10 cellular contexts compared by ENCODE assay signal in the genomic region with DNA sequence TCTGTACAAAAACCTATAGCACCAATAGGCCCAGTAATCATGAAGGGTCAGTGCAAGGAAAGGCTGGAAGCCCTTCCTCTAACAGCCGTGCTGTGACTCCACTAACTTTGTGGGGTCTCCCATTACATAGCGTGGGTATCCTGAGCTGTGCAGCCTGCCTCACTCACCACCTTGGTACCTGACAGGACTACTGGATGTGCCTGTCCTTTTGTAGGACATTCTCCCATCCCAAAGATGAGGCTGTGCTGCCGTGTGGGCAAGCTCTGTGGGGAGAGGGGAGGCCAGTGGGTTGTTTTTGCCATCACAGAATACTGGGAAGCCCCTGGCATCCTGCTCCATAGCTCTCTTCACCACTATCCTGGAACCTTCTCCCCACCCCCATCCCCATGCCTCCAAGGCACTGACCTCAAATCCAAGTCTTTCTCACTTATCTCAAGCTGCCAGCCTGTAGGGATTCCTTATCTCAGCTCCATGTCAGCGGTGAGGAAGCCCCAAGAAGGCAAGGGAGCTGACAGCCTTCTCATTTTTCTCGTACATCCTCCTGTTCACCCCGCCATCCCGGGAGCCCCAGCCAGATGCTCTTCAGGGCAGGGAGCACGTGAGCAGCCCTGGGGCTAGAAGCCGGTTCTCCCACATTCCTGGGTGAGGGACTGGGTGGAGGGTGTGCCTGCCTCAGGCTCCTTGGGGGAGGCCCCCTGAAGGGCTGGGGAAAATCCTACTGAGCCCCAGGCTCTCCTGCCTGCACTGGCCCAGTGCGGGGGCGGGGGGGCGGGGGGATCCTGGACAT. TPM values are rescaled to one million over a fixed set of nuclear protein-coding genes. Genes with fewer than 3 reads are reported as not detected.
DNase-seq lines count a peak whose midpoint lies in the region; ATAC-seq, FAIRE-seq and TF ChIP-seq lines count a peak whose summit lies in the region.
"Had no signal": no experiment of that assay in that cellular context is flagged by ENCODE, and none has a peak within 500 bp of the region (broad histone marks: within the 10 kb centered on the region; RNA-seq: fewer than 3 reads in every experiment).

No MANE protein-coding gene starts in this region.

- H3K36me3 ChIP-seq in HepG2 (replicated peaks in 1 of 2; ENCODE audit: control insufficient read depth in 1 of 2, insufficient read depth in 2 of 2, low read length in 2 of 2) (peaks cover 17 to 40% of the 10 kb centered on the region in 2 experiments), right lobe of liver (peaks cover 0 to 38% (median 12%) of the 10 kb centered on the region in 4 donors)

- H3K4me3 ChIP-seq in HepG2 (replicated peaks in 1 of 3; ENCODE audit: insufficient read depth in 1 of 3, low read depth in 2 of 3, low read length in 3 of 3) (peak overlapping the region in 1 of 3 experiments; percentile 24; a peak in 1 of 6 replicates), right lobe of liver (no peak overlapping the region)
- H3K4me3 ChIP-seq: thoracic aorta had no signal

- no peak for TF ChIP-seq CTCF in HepG2 (CRISPR knock-in tag; IDR thresholded peaks at IDR 0.05)
- no peak for TF ChIP-seq CTCF in right lobe of liver (IDR thresholded peaks at IDR 0.05)
- no peak for TF ChIP-seq CTCF in WTC11 (IDR thresholded peaks at IDR 0.05)

- peak overlapping the region; percentile 55; the same call in 1 of the 2 replicates for H3K4me2 ChIP-seq in HepG2 (ENCODE audit: low read depth, low read length)

- no peak for TF ChIP-seq EP300 in HepG2 (IDR thresholded peaks at IDR 0.05; ENCODE audit: low read depth in 2 of 2, low read length in 2 of 2)
- TF ChIP-seq EP300 in HepG2 (CRISPR knock-in tag; IDR thresholded peaks at IDR 0.05; ENCODE audit: borderline replicate concordance): no peak

- no peak overlapping the region for H3K9ac ChIP-seq in HepG2 (ENCODE audit: insufficient read depth, low read depth, low read length)

- POLR2A ChIA-PET in HepG2 (lab: Yijun Ruan, JAX): interaction anchor here (0.8 to 2.0 kb wide), 5 partner anchors 10 to 112 kb away, joined by 3 to 5 read pairs (median 3); no protein-coding TSS in a partner anchor
- POLR2A ChIA-PET in WTC11 (lab: Charles Lee): interaction anchor here (0.6 to 1.3 kb wide), 4 partner anchors 8 to 110 kb away, joined by 3 to 4 read pairs (median 3); no protein-coding TSS in a partner anchor

- intact Hi-C loops in HepG2 (cut with micrococcal nuclease; ENCODE audit: unreplicated experiment): no loop called here
- intact Hi-C loops in right lobe of liver (cut with DNase I): loop anchor here in 1 of 2 donors (2.0 kb wide), 1 partner anchor 111 kb away; no protein-coding TSS in a partner anchor

- no peak for TF ChIP-seq POLR2A in HepG2 (IDR thresholded peaks at IDR 0.05; ENCODE audit: insufficient read depth in 1 of 2, low read depth in 2 of 2, low read length in 2 of 2)
- no peak for TF ChIP-seq POLR2A in right lobe of liver (IDR thresholded peaks at IDR 0.05)

- DNase-seq in HepG2 (ENCODE audit: low spot score) (no peak), right lobe of liver (no peak), WTC11 (ENCODE audit: low spot score) (peak; percentile 87), kidney glomerular epithelial cell (lab: John Stamatoyannopoulos, UW) (peak; percentile 12), NCI-H524 (lab: John Stamatoyannopoulos, UW) (no peak)
- no peak for DNase-seq in stimulated activated naive CD8-positive, alpha-beta T cell treated with anti-CD3 and anti-CD28 coated beads, Interleukin-15, Interleukin-2, amounts not matched to agents 100 U/mL and 50 U/mL, for 24 hours
- DNase-seq: effector memory CD4-positive, alpha-beta T cell had no signal

- H3K4me1 Mint-ChIP-seq in WTC11: peaks cover 48% of the 10 kb centered on the region

- TF ChIP-seq RAD21 in HepG2 (CRISPR knock-in tag; IDR thresholded peaks at IDR 0.05): no peak

- H3K27ac ChIP-seq in HepG2 (ENCODE audit: extremely low read length, insufficient read depth, low read length) (no peak overlapping the region), right lobe of liver (no peak overlapping the region)
- H3K27ac ChIP-seq: thoracic aorta had no signal

- H3K79me2 ChIP-seq in HepG2 (ENCODE audit: insufficient read depth, low read length): peaks cover 32% of the 10 kb centered on the region

- in situ Hi-C loops in HepG2 (cut with HindIII; ENCODE audit: extremely low pct_ligation_motif_present, low pct_unique_long_range_greater_than_20kb): no loop called here

- BruUV-seq in HepG2 (replicated peaks; lab: Mats Ljungman, UMichigan): no TSS peak

- no peak for ATAC-seq in HepG2
- no peak for ATAC-seq in right lobe of liver
- ATAC-seq in WTC11: peak; percentile 28
- no peak for ATAC-seq in stimulated activated naive CD8-positive, alpha-beta T cell treated with anti-CD3 and anti-CD28 coated beads, Interleukin-15, Interleukin-2, amounts not matched to agents 100 U/mL and 50 U/mL, for 24 hours
- ATAC-seq in GM19351 (IDR thresholded peaks at IDR 0.05; ENCODE audit: unreplicated experiment): no peak
- ATAC-seq in GM18861 (IDR thresholded peaks at IDR 0.05; ENCODE audit: unreplicated experiment): no peak

- H3K27me3 Mint-ChIP-seq in WTC11 (ENCODE audit: low read depth): no peaks in the 10 kb centered on the region

- peaks cover 25% of the 10 kb centered on the region for H3K36me3 Mint-ChIP-seq in WTC11

- H3K27ac Mint-ChIP-seq in WTC11: peak overlapping the region; percentile 99

- H2AFZ ChIP-seq in HepG2 (ENCODE audit: low read length): no peak overlapping the region

- H3K9me3 ChIP-seq in HepG2 (ENCODE audit: low read length) (no peaks in the 10 kb centered on the region), right lobe of liver (no peaks in the 10 kb centered on the region)
- H3K9me3 ChIP-seq: thoracic aorta had no signal

- CTCF ChIA-PET in HepG2 (lab: Yijun Ruan, JAX; ENCODE audit: low intra/inter-chr PET ratio, low total read pairs): interaction anchor here (3.9 kb wide), 1 partner anchor 111 kb away, joined by 40 read pairs; no protein-coding TSS in a partner anchor
- CTCF ChIA-PET in WTC11 (lab: Charles Lee): interaction anchor here (0.6 to 9.3 kb wide), 19 partner anchors 8 to 181 kb away, joined by 3 to 149 read pairs (median 3); a partner anchor contains a TSS

- H3K4me1 ChIP-seq in HepG2 (ENCODE audit: insufficient read depth, low read length): peaks cover 60% of the 10 kb centered on the region
- H3K4me1 ChIP-seq in right lobe of liver: peaks cover 0 to 26% (median 11%) of the 10 kb centered on the region in 4 donors

- no peak for FAIRE-seq in HepG2 (lab: Jason Lieb, UNC)

- H3K27me3 ChIP-seq in HepG2 (ENCODE audit: control insufficient read depth in 1 of 2, insufficient read depth in 2 of 2, low read length in 2 of 2) (no peaks in the 10 kb centered on the region; a peak in 1 of 5 replicates), right lobe of liver (no peaks in the 10 kb centered on the region)

- peak overlapping the region; percentile 50 for H3K4me3 Mint-ChIP-seq in WTC11

- peaks cover 35% of the 10 kb centered on the region for H4K20me1 ChIP-seq in HepG2 (ENCODE audit: insufficient read depth, low read length)

- WGBS in HepG2 (ENCODE audit: low lambda C conversion rate): 94% methylated on average over 10 of the region's 12 CpGs
- 40% methylated on average over 5 of the region's 12 CpGs for WGBS in right lobe of liver (ENCODE audit: insufficient coverage, low coverage, low lambda C conversion rate, missing lambda C conversion rate)

- H3K9me3 Mint-ChIP-seq in WTC11: no peaks in the 10 kb centered on the region

RNA-seq across cellular contexts. Expression of a gene that starts 2.5 kb away (rescaled TPM):
- total RNA-seq in HepG2 (2016; rRNA removed; fragmentation: Illumina TruSeq; extraction: Trizol): 7.9 and 11.5 TPM in 2 replicates
- 2.7 and 3.4 TPM in 2 replicates for total RNA-seq in HepG2 (2016; cell fraction: cytosol; rRNA removed; fragmentation: Illumina TruSeq; extraction: Trizol; ENCODE audit: low read depth)
- 10.4 and 13.3 TPM in 2 replicates for total RNA-seq in HepG2 (2016; cell fraction: insoluble cytoplasmic fraction; rRNA removed; fragmentation: Illumina TruSeq; extraction: Trizol)
- 6.2 and 6.3 TPM in 2 replicates for total RNA-seq in HepG2 (2016; cell fraction: membrane; rRNA removed; fragmentation: Illumina TruSeq; extraction: Trizol)
- total RNA-seq in HepG2 (2016; cell fraction: nucleus; rRNA removed; fragmentation: Illumina TruSeq; extraction: Trizol): 12.6 and 14.1 TPM in 2 replicates
- 55.1 and 85.6 TPM in 2 replicates for polyA plus RNA-seq in HepG2 (2011; rRNA removed)
- 53.6 and 65.9 TPM in 2 replicates for polyA plus RNA-seq in HepG2 (2011; cell fraction: cytosol; rRNA removed)
- polyA plus RNA-seq in HepG2 (2011; cell fraction: nucleus; rRNA removed): 100 and 160 TPM in 2 replicates
- 23.2 and 51.8 TPM in 2 replicates for polyA plus RNA-seq in HepG2 (2012)
- polyA plus RNA-seq in HepG2 (2016; cell fraction: cytosol; fragmentation: Illumina TruSeq; extraction: Trizol; ENCODE audit: low read depth): 1.3 and 1.4 TPM in 2 replicates
- polyA plus RNA-seq in HepG2 (2016; cell fraction: insoluble cytoplasmic fraction; fragmentation: Illumina TruSeq; extraction: Trizol; ENCODE audit: low read depth): 8.0 and 8.3 TPM in 2 replicates
- 1.5 and 2.1 TPM in 2 replicates for polyA plus RNA-seq in HepG2 (2016; cell fraction: membrane; fragmentation: Illumina TruSeq; extraction: Trizol; ENCODE audit: low read depth)
- 32.7 and 37.5 TPM in 2 replicates for polyA plus RNA-seq in HepG2 (2016; cell fraction: nucleus; fragmentation: Illumina TruSeq; extraction: Trizol; ENCODE audit: insufficient read depth, low read depth)
- 97.8 and 144 TPM in 2 replicates for polyA minus RNA-seq in HepG2 (2011; rRNA and poly(A)+ RNA removed; ENCODE audit: low replicate concordance)
- polyA minus RNA-seq in HepG2 (2011; cell fraction: cytosol; rRNA and poly(A)+ RNA removed): 37.5 and 50.6 TPM in 2 replicates
- polyA minus RNA-seq in HepG2 (2011; cell fraction: nucleus; rRNA and poly(A)+ RNA removed): 25.4 and 41.9 TPM in 2 replicates
- total RNA-seq in right lobe of liver: 100 to 1,000 TPM in 1 of 6 experiments, 10 to 100 TPM in 5; 12.6 to 266 (median 57.8) TPM
- total RNA-seq in WTC11 (2021): 13.7 to 15.0 TPM (median 14.4 TPM) in 3 replicates

RNA-seq across cellular contexts. Expression of a gene that starts 25.4 kb away (rescaled TPM):
- total RNA-seq in HepG2 (2016; rRNA removed; fragmentation: Illumina TruSeq; extraction: Trizol) (38.4 and 39.5 TPM in 2 replicates), right lobe of liver (10 to 100 TPM; 28.9 to 51.5 (median 41.3) TPM), WTC11 (2021) (57.4 to 61.6 TPM (median 59.2 TPM) in 3 replicates)
- 7.3 and 9.5 TPM in 2 replicates for total RNA-seq in HepG2 (2016; cell fraction: cytosol; rRNA removed; fragmentation: Illumina TruSeq; extraction: Trizol; ENCODE audit: low read depth)
- 34.4 and 39.3 TPM in 2 replicates for total RNA-seq in HepG2 (2016; cell fraction: insoluble cytoplasmic fraction; rRNA removed; fragmentation: Illumina TruSeq; extraction: Trizol)
- total RNA-seq in HepG2 (2016; cell fraction: membrane; rRNA removed; fragmentation: Illumina TruSeq; extraction: Trizol): 12.6 and 12.8 TPM in 2 replicates
- total RNA-seq in HepG2 (2016; cell fraction: nucleus; rRNA removed; fragmentation: Illumina TruSeq; extraction: Trizol): 21.9 and 25.1 TPM in 2 replicates
- polyA plus RNA-seq in HepG2 (2011; rRNA removed): 18.1 and 20.6 TPM in 2 replicates
- polyA plus RNA-seq in HepG2 (2011; cell fraction: cytosol; rRNA removed): 12.3 and 14.6 TPM in 2 replicates
- polyA plus RNA-seq in HepG2 (2011; cell fraction: nucleus; rRNA removed): 20.7 and 21.2 TPM in 2 replicates
- polyA plus RNA-seq in HepG2 (2012): 24.3 and 34.0 TPM in 2 replicates
- polyA plus RNA-seq in HepG2 (2016; cell fraction: cytosol; fragmentation: Illumina TruSeq; extraction: Trizol; ENCODE audit: low read depth): 4.3 and 5.1 TPM in 2 replicates
- polyA plus RNA-seq in HepG2 (2016; cell fraction: insoluble cytoplasmic fraction; fragmentation: Illumina TruSeq; extraction: Trizol; ENCODE audit: low read depth): 42.3 and 55.4 TPM in 2 replicates
- 9.4 and 10.7 TPM in 2 replicates for polyA plus RNA-seq in HepG2 (2016; cell fraction: membrane; fragmentation: Illumina TruSeq; extraction: Trizol; ENCODE audit: low read depth)
- polyA plus RNA-seq in HepG2 (2016; cell fraction: nucleus; fragmentation: Illumina TruSeq; extraction: Trizol; ENCODE audit: insufficient read depth, low read depth): 56.7 and 59.2 TPM in 2 replicates
- polyA minus RNA-seq in HepG2 (2011; rRNA and poly(A)+ RNA removed; ENCODE audit: low replicate concordance): 36.5 and 72.3 TPM in 2 replicates
- 10.2 and 16.1 TPM in 2 replicates for polyA minus RNA-seq in HepG2 (2011; cell fraction: cytosol; rRNA and poly(A)+ RNA removed)
- 9.2 and 9.7 TPM in 2 replicates for polyA minus RNA-seq in HepG2 (2011; cell fraction: nucleus; rRNA and poly(A)+ RNA removed)

RNA-seq across cellular contexts. Expression of a gene that starts 52.6 kb away (rescaled TPM):
- total RNA-seq in HepG2 (2016; rRNA removed; fragmentation: Illumina TruSeq; extraction: Trizol): 97.8 and 115 TPM in 2 replicates
- total RNA-seq in HepG2 (2016; cell fraction: cytosol; rRNA removed; fragmentation: Illumina TruSeq; extraction: Trizol; ENCODE audit: low read depth): 11.9 and 13.6 TPM in 2 replicates
- total RNA-seq in HepG2 (2016; cell fraction: insoluble cytoplasmic fraction; rRNA removed; fragmentation: Illumina TruSeq; extraction: Trizol): 101 and 122 TPM in 2 replicates
- 28.7 and 32.9 TPM in 2 replicates for total RNA-seq in HepG2 (2016; cell fraction: membrane; rRNA removed; fragmentation: Illumina TruSeq; extraction: Trizol)
- 60.9 and 62.3 TPM in 2 replicates for total RNA-seq in HepG2 (2016; cell fraction: nucleus; rRNA removed; fragmentation: Illumina TruSeq; extraction: Trizol)
- 41.2 and 50.8 TPM in 2 replicates for polyA plus RNA-seq in HepG2 (2011; rRNA removed)
- polyA plus RNA-seq in HepG2 (2011; cell fraction: cytosol; rRNA removed): 21.0 and 31.9 TPM in 2 replicates
- polyA plus RNA-seq in HepG2 (2011; cell fraction: nucleus; rRNA removed): 13.4 and 17.3 TPM in 2 replicates
- 33.7 and 42.3 TPM in 2 replicates for polyA plus RNA-seq in HepG2 (2012)
- 10.8 and 12.4 TPM in 2 replicates for polyA plus RNA-seq in HepG2 (2016; cell fraction: cytosol; fragmentation: Illumina TruSeq; extraction: Trizol; ENCODE audit: low read depth)
- 102 and 120 TPM in 2 replicates for polyA plus RNA-seq in HepG2 (2016; cell fraction: insoluble cytoplasmic fraction; fragmentation: Illumina TruSeq; extraction: Trizol; ENCODE audit: low read depth)
- 20.6 and 23.3 TPM in 2 replicates for polyA plus RNA-seq in HepG2 (2016; cell fraction: membrane; fragmentation: Illumina TruSeq; extraction: Trizol; ENCODE audit: low read depth)
- 92.4 and 105 TPM in 2 replicates for polyA plus RNA-seq in HepG2 (2016; cell fraction: nucleus; fragmentation: Illumina TruSeq; extraction: Trizol; ENCODE audit: insufficient read depth, low read depth)
- polyA minus RNA-seq in HepG2 (2011; rRNA and poly(A)+ RNA removed; ENCODE audit: low replicate concordance): 20.7 and 68.8 TPM in 2 replicates
- polyA minus RNA-seq in HepG2 (2011; cell fraction: cytosol; rRNA and poly(A)+ RNA removed): 12.0 and 12.4 TPM in 2 replicates
- polyA minus RNA-seq in HepG2 (2011; cell fraction: nucleus; rRNA and poly(A)+ RNA removed): 29.9 and 30.0 TPM in 2 replicates
- total RNA-seq in right lobe of liver: 10 to 100 TPM; 26.5 to 44.1 (median 38.1) TPM
- 50.3 to 56.1 TPM (median 51.2 TPM) in 3 replicates for total RNA-seq in WTC11 (2021)

Comparison
In these comparisons a context has a peak if more than half of its experiments do, and no peak if none do; other contexts are left out.
1. DNase-seq: peak in WTC11 (single experiment) and kidney glomerular epithelial cell (single experiment); none in HepG2 (single experiment), right lobe of liver (0 of 3), stimulated activated naive CD8-positive, alpha-beta T cell treated with anti-CD3 and anti-CD28 coated beads, Interleukin-15, Interleukin-2, amounts not matched to agents 100 U/mL and 50 U/mL, for 24 hours (single experiment) and NCI-H524 (0 of 2).